ENCODE assay signal across 1 cellular context in the genomic region with DNA sequence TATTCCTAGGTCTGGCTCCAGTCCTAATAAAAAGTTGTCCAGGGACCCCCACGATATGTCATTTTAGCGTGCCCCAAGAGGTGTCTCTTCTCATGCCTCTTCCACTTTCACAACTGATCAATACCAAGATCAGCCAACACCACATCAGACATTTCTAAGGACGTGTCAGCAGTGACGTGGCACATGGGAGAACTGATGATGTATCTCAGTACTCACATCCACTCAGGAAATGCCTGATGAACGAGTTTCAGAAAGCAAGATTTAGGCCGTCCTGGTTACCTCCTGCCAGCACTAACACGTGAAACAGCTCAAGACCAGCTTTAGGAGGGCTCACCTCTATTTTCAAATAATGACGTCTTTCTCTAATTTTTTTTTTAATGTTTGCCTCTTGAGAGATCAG.
TF ChIP-seq lines count a peak whose summit lies in the region.

No MANE protein-coding gene starts in this region.

TF ChIP-seq in SK-N-SH, 30 proteins besides CTCF, POLR2A, EP300 and RAD21 (continued from another document):
- TF ChIP-seq REST (IDR thresholded peaks at IDR 0.05; ENCODE audit: low read depth, low read length) (no peak), NFIC (IDR thresholded peaks at IDR 0.05; ENCODE audit: borderline replicate concordance) (no peak), GABPA (IDR thresholded peaks at IDR 0.05; ENCODE audit: low read depth) (no peak)
- TF ChIP-seq, protein P1, sequence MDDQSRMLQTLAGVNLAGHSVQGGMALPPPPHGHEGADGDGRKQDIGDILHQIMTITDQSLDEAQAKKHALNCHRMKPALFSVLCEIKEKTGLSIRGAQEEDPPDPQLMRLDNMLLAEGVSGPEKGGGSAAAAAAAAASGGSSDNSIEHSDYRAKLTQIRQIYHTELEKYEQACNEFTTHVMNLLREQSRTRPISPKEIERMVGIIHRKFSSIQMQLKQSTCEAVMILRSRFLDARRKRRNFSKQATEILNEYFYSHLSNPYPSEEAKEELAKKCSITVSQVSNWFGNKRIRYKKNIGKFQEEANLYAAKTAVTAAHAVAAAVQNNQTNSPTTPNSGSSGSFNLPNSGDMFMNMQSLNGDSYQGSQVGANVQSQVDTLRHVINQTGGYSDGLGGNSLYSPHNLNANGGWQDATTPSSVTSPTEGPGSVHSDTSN (IDR thresholded peaks at IDR 0.05) = no peak
